1 cellular context compared by ENCODE assay signal in the genomic region with DNA sequence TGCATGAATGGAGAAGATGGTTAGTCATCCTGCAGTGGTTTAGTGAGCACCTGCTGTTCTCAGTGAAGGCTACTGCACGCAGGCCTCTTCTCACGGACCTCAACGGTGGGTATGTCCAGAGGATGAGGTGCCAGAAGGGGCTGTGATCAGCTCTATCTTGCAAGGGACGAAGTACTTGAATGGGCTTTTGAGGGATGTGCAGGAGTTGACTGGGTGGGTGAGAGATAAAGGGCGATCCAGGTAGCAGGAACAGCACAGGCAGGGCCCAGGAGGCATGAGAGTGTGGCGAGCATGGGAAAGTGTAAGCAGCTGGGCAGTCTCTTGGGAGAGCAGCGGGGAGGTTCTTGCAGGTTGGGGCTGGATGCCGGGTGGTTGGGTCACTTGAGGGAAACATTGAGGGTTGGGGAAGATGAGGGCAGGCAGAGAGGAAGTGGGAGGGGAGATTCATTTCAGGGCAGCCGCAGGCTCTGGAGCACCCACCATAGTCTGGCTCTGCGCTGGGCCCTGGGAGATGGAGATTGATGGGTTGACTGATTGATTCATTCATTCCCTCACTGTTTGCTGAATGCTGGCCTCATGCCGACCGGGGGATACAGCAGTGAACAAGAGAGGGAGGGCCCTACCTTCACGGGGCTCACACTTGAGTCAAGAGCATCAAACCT.
TF ChIP-seq lines count a peak whose summit lies in the region.

No MANE protein-coding gene starts in this region.

TF ChIP-seq in GM12878, 131 proteins besides CTCF, POLR2A, EP300 and RAD21 (continued from another document and continues in another):
- TF ChIP-seq FOS (IDR thresholded peaks at IDR 0.05; ENCODE audit: borderline replicate concordance, extremely low read depth, insufficient read length) (no peak), SIN3A (IDR thresholded peaks at IDR 0.05; ENCODE audit: low read depth, low read length) (no peak), TCF3 (IDR thresholded peaks at IDR 0.05; ENCODE audit: borderline replicate concordance, insufficient read depth, low read depth, low read length) (peak; percentile 99), NBN (IDR thresholded peaks at IDR 0.05) (peak; percentile 100), GATAD2B (conservative IDR thresholded peaks at IDR 0.05; ENCODE audit: low read depth) (peak; percentile 100), SUPT20H (IDR thresholded peaks at IDR 0.05; ENCODE audit: borderline replicate concordance, control insufficient read depth, low read depth, low read length) (no peak), TBL1XR1 (IDR thresholded peaks at IDR 0.05; ENCODE audit: low read depth, low read length) (peak; percentile 10; the same call in 1 of the 2 replicates), ZNF24 (IDR thresholded peaks at IDR 0.05) (peak; percentile 93), FOXK2 (IDR thresholded peaks at IDR 0.05) (peak; percentile 62; the same call in 1 of the 2 replicates), RB1 (IDR thresholded peaks at IDR 0.05; ENCODE audit: borderline replicate concordance) (peak; percentile 98; the same call in 1 of the 2 replicates), ETV6 (conservative IDR thresholded peaks at IDR 0.05 in 1 of 2, IDR thresholded peaks at IDR 0.05 in 1 of 2; ENCODE audit: borderline replicate concordance in 1 of 2, low read depth in 1 of 2) (peak in 1 of 2 experiments; percentile 49; a peak in 2 of 4 replicates), KLF5 (IDR thresholded peaks at IDR 0.05; ENCODE audit: partially characterized antibody) (no peak), POLR2AphosphoS5 (IDR thresholded peaks at IDR 0.05; ENCODE audit: low read length) (peak; percentile 85), MYB (IDR thresholded peaks at IDR 0.05; ENCODE audit: borderline replicate concordance, low read depth, low read length) (peak; percentile 37), ZBED1 (IDR thresholded peaks at IDR 0.05; ENCODE audit: borderline replicate concordance) (peak; percentile 60; the same call in 1 of the 2 replicates), SRF (IDR thresholded peaks at IDR 0.05; ENCODE audit: low read depth in 2 of 2, low read length in 2 of 2) (no peak), SIX5 (IDR thresholded peaks at IDR 0.05; ENCODE audit: low read depth, low read length, severe bottlenecking) (no peak), POU2F2 (IDR thresholded peaks at IDR 0.05; ENCODE audit: borderline replicate concordance, low read depth, low read length) (peak; percentile 52; the same call in 1 of the 3 replicates), PAX8 (IDR thresholded peaks at IDR 0.05) (no peak; the same call in 1 of the 2 replicates), ZNF217 (IDR thresholded peaks at IDR 0.05) (no peak; the same call in 1 of the 2 replicates), CHD4 (IDR thresholded peaks at IDR 0.05) (no peak), ZNF207 (IDR thresholded peaks at IDR 0.05; ENCODE audit: borderline replicate concordance) (peak; percentile 95), CEBPB (IDR thresholded peaks at IDR 0.05; ENCODE audit: borderline replicate concordance in 1 of 2, low read depth in 2 of 2, low read length in 2 of 2) (0 out of 4 replicates have a peak, but pooled peaks of 1 of the 2 experiments have one; percentile 7), SUZ12 (IDR thresholded peaks at IDR 0.05; ENCODE audit: unreplicated experiment) (no peak), ZNF622 (IDR thresholded peaks at IDR 0.05) (no peak), DPF2 (IDR thresholded peaks at IDR 0.05) (peak; percentile 97), TAF1 (IDR thresholded peaks at IDR 0.05; ENCODE audit: borderline replicate concordance, low read depth, low read length) (peak; percentile 94), RBBP5 (conservative IDR thresholded peaks at IDR 0.05) (no peak), ZNF384 (IDR thresholded peaks at IDR 0.05; ENCODE audit: borderline replicate concordance, low read depth, low read length) (no peak), HDGF (IDR thresholded peaks at IDR 0.05) (no peak; the same call in none of the 2 replicates), CBX3 (IDR thresholded peaks at IDR 0.05; ENCODE audit: borderline replicate concordance, low read depth) (no peak), CREM (IDR thresholded peaks at IDR 0.05; ENCODE audit: low read depth) (peak; percentile 95), YY1 (IDR thresholded peaks at IDR 0.05; ENCODE audit: low read depth, low read length) (peak; percentile 66; the same call in 1 of the 2 replicates), GABPA (IDR thresholded peaks at IDR 0.05; ENCODE audit: low read depth) (no peak), ZNF274 (IDR thresholded peaks at IDR 0.05; ENCODE audit: insufficient read depth, insufficient read length) (no peak), MTA2 (IDR thresholded peaks at IDR 0.05; ENCODE audit: low read depth) (peak; percentile 91), BACH1 (IDR thresholded peaks at IDR 0.05; ENCODE audit: borderline replicate concordance) (peak; percentile 77; the same call in 1 of the 2 replicates)
- TF ChIP-seq, protein P1, sequence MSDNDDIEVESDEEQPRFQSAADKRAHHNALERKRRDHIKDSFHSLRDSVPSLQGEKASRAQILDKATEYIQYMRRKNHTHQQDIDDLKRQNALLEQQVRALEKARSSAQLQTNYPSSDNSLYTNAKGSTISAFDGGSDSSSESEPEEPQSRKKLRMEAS (IDR thresholded peaks at IDR 0.05; ENCODE audit: low read depth, low read length), result peak; percentile 54; the same call in 1 of the 2 replicates
- TF ChIP-seq, protein P2, sequence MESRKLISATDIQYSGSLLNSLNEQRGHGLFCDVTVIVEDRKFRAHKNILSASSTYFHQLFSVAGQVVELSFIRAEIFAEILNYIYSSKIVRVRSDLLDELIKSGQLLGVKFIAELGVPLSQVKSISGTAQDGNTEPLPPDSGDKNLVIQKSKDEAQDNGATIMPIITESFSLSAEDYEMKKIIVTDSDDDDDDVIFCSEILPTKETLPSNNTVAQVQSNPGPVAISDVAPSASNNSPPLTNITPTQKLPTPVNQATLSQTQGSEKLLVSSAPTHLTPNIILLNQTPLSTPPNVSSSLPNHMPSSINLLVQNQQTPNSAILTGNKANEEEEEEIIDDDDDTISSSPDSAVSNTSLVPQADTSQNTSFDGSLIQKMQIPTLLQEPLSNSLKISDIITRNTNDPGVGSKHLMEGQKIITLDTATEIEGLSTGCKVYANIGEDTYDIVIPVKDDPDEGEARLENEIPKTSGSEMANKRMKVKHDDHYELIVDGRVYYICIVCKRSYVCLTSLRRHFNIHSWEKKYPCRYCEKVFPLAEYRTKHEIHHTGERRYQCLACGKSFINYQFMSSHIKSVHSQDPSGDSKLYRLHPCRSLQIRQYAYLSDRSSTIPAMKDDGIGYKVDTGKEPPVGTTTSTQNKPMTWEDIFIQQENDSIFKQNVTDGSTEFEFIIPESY (IDR thresholded peaks at IDR 0.05), result no peak
- TF ChIP-seq, protein P3, sequence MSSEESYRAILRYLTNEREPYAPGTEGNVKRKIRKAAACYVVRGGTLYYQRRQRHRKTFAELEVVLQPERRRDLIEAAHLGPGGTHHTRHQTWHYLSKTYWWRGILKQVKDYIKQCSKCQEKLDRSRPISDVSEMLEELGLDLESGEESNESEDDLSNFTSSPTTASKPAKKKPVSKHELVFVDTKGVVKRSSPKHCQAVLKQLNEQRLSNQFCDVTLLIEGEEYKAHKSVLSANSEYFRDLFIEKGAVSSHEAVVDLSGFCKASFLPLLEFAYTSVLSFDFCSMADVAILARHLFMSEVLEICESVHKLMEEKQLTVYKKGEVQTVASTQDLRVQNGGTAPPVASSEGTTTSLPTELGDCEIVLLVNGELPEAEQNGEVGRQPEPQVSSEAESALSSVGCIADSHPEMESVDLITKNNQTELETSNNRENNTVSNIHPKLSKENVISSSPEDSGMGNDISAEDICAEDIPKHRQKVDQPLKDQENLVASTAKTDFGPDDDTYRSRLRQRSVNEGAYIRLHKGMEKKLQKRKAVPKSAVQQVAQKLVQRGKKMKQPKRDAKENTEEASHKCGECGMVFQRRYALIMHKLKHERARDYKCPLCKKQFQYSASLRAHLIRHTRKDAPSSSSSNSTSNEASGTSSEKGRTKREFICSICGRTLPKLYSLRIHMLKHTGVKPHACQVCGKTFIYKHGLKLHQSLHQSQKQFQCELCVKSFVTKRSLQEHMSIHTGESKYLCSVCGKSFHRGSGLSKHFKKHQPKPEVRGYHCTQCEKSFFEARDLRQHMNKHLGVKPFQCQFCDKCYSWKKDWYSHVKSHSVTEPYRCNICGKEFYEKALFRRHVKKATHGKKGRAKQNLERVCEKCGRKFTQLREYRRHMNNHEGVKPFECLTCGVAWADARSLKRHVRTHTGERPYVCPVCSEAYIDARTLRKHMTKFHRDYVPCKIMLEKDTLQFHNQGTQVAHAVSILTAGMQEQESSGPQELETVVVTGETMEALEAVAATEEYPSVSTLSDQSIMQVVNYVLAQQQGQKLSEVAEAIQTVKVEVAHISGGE (CRISPR knock-in tag; IDR thresholded peaks at IDR 0.05), result no peak
- TF ChIP-seq, protein P4, sequence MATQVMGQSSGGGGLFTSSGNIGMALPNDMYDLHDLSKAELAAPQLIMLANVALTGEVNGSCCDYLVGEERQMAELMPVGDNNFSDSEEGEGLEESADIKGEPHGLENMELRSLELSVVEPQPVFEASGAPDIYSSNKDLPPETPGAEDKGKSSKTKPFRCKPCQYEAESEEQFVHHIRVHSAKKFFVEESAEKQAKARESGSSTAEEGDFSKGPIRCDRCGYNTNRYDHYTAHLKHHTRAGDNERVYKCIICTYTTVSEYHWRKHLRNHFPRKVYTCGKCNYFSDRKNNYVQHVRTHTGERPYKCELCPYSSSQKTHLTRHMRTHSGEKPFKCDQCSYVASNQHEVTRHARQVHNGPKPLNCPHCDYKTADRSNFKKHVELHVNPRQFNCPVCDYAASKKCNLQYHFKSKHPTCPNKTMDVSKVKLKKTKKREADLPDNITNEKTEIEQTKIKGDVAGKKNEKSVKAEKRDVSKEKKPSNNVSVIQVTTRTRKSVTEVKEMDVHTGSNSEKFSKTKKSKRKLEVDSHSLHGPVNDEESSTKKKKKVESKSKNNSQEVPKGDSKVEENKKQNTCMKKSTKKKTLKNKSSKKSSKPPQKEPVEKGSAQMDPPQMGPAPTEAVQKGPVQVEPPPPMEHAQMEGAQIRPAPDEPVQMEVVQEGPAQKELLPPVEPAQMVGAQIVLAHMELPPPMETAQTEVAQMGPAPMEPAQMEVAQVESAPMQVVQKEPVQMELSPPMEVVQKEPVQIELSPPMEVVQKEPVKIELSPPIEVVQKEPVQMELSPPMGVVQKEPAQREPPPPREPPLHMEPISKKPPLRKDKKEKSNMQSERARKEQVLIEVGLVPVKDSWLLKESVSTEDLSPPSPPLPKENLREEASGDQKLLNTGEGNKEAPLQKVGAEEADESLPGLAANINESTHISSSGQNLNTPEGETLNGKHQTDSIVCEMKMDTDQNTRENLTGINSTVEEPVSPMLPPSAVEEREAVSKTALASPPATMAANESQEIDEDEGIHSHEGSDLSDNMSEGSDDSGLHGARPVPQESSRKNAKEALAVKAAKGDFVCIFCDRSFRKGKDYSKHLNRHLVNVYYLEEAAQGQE (IDR thresholded peaks at IDR 0.05; ENCODE audit: low read depth, low read length), result 0 out of 2 replicates have a peak, but pooled peaks have one; percentile 20
- TF ChIP-seq, protein P5, sequence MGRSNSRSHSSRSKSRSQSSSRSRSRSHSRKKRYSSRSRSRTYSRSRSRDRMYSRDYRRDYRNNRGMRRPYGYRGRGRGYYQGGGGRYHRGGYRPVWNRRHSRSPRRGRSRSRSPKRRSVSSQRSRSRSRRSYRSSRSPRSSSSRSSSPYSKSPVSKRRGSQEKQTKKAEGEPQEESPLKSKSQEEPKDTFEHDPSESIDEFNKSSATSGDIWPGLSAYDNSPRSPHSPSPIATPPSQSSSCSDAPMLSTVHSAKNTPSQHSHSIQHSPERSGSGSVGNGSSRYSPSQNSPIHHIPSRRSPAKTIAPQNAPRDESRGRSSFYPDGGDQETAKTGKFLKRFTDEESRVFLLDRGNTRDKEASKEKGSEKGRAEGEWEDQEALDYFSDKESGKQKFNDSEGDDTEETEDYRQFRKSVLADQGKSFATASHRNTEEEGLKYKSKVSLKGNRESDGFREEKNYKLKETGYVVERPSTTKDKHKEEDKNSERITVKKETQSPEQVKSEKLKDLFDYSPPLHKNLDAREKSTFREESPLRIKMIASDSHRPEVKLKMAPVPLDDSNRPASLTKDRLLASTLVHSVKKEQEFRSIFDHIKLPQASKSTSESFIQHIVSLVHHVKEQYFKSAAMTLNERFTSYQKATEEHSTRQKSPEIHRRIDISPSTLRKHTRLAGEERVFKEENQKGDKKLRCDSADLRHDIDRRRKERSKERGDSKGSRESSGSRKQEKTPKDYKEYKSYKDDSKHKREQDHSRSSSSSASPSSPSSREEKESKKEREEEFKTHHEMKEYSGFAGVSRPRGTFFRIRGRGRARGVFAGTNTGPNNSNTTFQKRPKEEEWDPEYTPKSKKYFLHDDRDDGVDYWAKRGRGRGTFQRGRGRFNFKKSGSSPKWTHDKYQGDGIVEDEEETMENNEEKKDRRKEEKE (IDR thresholded peaks at IDR 0.05), result no peak
- TF ChIP-seq, protein P6, sequence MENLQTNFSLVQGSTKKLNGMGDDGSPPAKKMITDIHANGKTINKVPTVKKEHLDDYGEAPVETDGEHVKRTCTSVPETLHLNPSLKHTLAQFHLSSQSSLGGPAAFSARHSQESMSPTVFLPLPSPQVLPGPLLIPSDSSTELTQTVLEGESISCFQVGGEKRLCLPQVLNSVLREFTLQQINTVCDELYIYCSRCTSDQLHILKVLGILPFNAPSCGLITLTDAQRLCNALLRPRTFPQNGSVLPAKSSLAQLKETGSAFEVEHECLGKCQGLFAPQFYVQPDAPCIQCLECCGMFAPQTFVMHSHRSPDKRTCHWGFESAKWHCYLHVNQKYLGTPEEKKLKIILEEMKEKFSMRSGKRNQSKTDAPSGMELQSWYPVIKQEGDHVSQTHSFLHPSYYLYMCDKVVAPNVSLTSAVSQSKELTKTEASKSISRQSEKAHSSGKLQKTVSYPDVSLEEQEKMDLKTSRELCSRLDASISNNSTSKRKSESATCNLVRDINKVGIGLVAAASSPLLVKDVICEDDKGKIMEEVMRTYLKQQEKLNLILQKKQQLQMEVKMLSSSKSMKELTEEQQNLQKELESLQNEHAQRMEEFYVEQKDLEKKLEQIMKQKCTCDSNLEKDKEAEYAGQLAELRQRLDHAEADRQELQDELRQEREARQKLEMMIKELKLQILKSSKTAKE (IDR thresholded peaks at IDR 0.05; ENCODE audit: low read depth, poor library complexity, severe bottlenecking), result peak; percentile 85
- TF ChIP-seq, protein P7, sequence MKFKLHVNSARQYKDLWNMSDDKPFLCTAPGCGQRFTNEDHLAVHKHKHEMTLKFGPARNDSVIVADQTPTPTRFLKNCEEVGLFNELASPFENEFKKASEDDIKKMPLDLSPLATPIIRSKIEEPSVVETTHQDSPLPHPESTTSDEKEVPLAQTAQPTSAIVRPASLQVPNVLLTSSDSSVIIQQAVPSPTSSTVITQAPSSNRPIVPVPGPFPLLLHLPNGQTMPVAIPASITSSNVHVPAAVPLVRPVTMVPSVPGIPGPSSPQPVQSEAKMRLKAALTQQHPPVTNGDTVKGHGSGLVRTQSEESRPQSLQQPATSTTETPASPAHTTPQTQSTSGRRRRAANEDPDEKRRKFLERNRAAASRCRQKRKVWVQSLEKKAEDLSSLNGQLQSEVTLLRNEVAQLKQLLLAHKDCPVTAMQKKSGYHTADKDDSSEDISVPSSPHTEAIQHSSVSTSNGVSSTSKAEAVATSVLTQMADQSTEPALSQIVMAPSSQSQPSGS (IDR thresholded peaks at IDR 0.05; ENCODE audit: low read length), result peak; percentile 98
- TF ChIP-seq, protein P8, sequence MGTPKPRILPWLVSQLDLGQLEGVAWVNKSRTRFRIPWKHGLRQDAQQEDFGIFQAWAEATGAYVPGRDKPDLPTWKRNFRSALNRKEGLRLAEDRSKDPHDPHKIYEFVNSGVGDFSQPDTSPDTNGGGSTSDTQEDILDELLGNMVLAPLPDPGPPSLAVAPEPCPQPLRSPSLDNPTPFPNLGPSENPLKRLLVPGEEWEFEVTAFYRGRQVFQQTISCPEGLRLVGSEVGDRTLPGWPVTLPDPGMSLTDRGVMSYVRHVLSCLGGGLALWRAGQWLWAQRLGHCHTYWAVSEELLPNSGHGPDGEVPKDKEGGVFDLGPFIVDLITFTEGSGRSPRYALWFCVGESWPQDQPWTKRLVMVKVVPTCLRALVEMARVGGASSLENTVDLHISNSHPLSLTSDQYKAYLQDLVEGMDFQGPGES (IDR thresholded peaks at IDR 0.05), result no peak
